In the genomic region with DNA sequence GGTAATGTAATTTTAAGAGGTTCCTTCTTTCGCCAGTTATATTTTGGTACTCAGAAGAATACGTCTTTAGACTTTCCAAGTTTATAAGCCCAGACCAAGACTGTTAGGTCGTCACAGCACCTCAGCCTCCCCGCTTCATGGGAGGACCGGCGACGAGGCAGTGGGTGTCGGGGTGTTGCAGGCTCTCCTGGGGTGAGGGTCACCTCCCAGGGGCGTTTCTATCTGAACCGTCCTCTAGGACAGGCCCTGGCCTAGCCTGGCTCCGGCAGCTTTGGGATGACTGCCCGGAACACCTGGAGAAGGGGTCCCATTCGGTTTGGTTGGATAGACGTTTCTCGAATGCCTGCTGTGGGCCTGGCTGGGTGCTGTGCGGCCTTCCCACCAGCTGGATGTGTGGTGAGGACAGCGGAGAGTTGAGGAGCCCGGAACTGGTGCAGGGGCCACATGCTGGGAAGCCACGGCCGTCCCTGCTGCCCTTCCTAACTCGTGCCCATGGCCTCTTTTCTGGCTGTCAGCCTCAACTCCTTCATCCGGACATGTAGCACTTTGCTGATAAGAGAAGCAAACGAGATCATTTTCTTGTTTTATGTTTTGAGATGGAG, we compare ENCODE assay signal across 9 cellular contexts. TPM values are rescaled to one million over a fixed set of nuclear protein-coding genes. Genes with fewer than 3 reads are reported as not detected.
DNase-seq lines count a peak whose midpoint lies in the region; ATAC-seq and TF ChIP-seq lines count a peak whose summit lies in the region.
"Had no signal": no experiment of that assay in that cellular context is flagged by ENCODE, and none has a peak within 500 bp of the region (broad histone marks: within the 10 kb centered on the region; RNA-seq: fewer than 3 reads in every experiment).

No MANE protein-coding gene starts in this region.

- H3K4me1 Mint-ChIP-seq in central memory CD8-positive, alpha-beta T cell = peaks cover 34% of the 10 kb centered on the region

- TF ChIP-seq CTCF in AG04449 (IDR thresholded peaks at IDR 0.05; ENCODE audit: insufficient read depth, low read length, missing control alignments) (no peak), IMR-90 (conservative IDR thresholded peaks at IDR 0.05; ENCODE audit: low read depth, low read length) (no peak)

- CTCF ChIA-PET in AG04449 (lab: Yijun Ruan, JAX) (no interaction called here), IMR-90 (lab: Yijun Ruan, JAX) (no interaction called here)

- no peak overlapping the region for H3K18ac ChIP-seq in IMR-90 (ENCODE audit: low read depth, low read length)

- peaks cover 4% of the 10 kb centered on the region for H3K4me1 ChIP-seq in IMR-90 (ENCODE audit: control insufficient read depth, insufficient read depth, low read length)
- H3K4me1 ChIP-seq in muscle layer of colon (ENCODE audit: insufficient read depth, low read length) = peaks cover 12% of the 10 kb centered on the region

- peak overlapping the region; percentile 35; the same call in 1 of the 2 replicates for H3K56ac ChIP-seq in IMR-90 (ENCODE audit: extremely low read depth, insufficient read depth, low read length)

- H3K79me1 ChIP-seq in IMR-90 (ENCODE audit: low read depth in 1 of 2, low read length in 2 of 2) = peaks cover 15 to 50% of the 10 kb centered on the region in 2 experiments

- ATAC-seq in IMR-90 (ENCODE audit: low read depth) = no peak
- ATAC-seq in central memory CD8-positive, alpha-beta T cell (replicated peaks; ENCODE audit: extremely low read depth, poor library complexity, severe bottlenecking) = no peak
- ATAC-seq in HG03342 (IDR thresholded peaks at IDR 0.05; ENCODE audit: unreplicated experiment) = no peak

- H3K9me3 ChIP-seq in IMR-90 (ENCODE audit: control insufficient read depth, insufficient read depth, low read length) (no peaks in the 10 kb centered on the region), muscle layer of colon (ENCODE audit: low read length) (no peaks in the 10 kb centered on the region)

- no peak overlapping the region for H3K27ac ChIP-seq in IMR-90 (ENCODE audit: insufficient read depth, low read length)
- H3K27ac ChIP-seq in muscle layer of colon (ENCODE audit: low read depth, low read length) = no peak overlapping the region

- H3K4ac ChIP-seq in IMR-90 (ENCODE audit: low read depth, low read length) = no peak overlapping the region

- no peak overlapping the region for H4K91ac ChIP-seq in IMR-90 (ENCODE audit: insufficient read depth, low read depth, low read length)

- H3K36me3 Mint-ChIP-seq in central memory CD8-positive, alpha-beta T cell (ENCODE audit: insufficient read depth) = peaks cover 4% of the 10 kb centered on the region

- TF ChIP-seq RAD21 in IMR-90 (IDR thresholded peaks at IDR 0.05; ENCODE audit: low read length) = no peak

- peak overlapping the region; percentile 98 for H3K4me2 ChIP-seq in IMR-90 (ENCODE audit: low read depth, low read length)

- no peak overlapping the region for H3K23ac ChIP-seq in IMR-90 (ENCODE audit: low read depth, low read length)

- no TSS peak for BruUV-seq in IMR-90 (replicated peaks; lab: Mats Ljungman, UMichigan)

- DNase-seq in AG04449 (ENCODE audit: low read depth, low spot score) = no peak
- DNase-seq in IMR-90 = no peak
- no peak for DNase-seq in central memory CD8-positive, alpha-beta T cell (ENCODE audit: low spot score in 2 of 2)
- DNase-seq in stimulated activated naive CD4-positive, alpha-beta T cell (lab: John Stamatoyannopoulos, UW) = no peak
- no peak for DNase-seq in DMS 273 (lab: John Stamatoyannopoulos, UW; ENCODE audit: unreplicated experiment)
- no peak for DNase-seq in DMS114 treated with DMSO at 0.1 percent for 48 hours (lab: John Stamatoyannopoulos, UW; ENCODE audit: unreplicated experiment)

- peak overlapping the region; percentile 91 for H3K4me3 ChIP-seq in AG04449 (ENCODE audit: low read depth, low read length)
- peak overlapping the region; percentile 99 for H3K4me3 ChIP-seq in IMR-90 (ENCODE audit: insufficient read depth, low read depth, low read length)
- H3K4me3 ChIP-seq in muscle layer of colon (ENCODE audit: low read depth in 1 of 2, low read length in 2 of 2) = peak overlapping the region; percentile 43 to 52

- no peaks in the 10 kb centered on the region for H3K9me3 Mint-ChIP-seq in central memory CD8-positive, alpha-beta T cell

- H3K36me3 ChIP-seq in IMR-90 (ENCODE audit: control insufficient read depth, insufficient read depth, low read length) (peaks cover 17% of the 10 kb centered on the region; the same call in 1 of the 2 replicates), muscle layer of colon (ENCODE audit: insufficient read depth, low read length) (no peaks in the 10 kb centered on the region)

- peak overlapping the region; percentile 85 for H3K27ac Mint-ChIP-seq in central memory CD8-positive, alpha-beta T cell (ENCODE audit: low read depth)

- no peaks in the 10 kb centered on the region for H3K27me3 Mint-ChIP-seq in central memory CD8-positive, alpha-beta T cell

- no peak overlapping the region for H4K5ac ChIP-seq in IMR-90 (ENCODE audit: low read depth, low read length)

- H3K9ac ChIP-seq in IMR-90 (ENCODE audit: low read depth, low read length) = peak overlapping the region; percentile 94
- peak overlapping the region; percentile 34 for H3K9ac ChIP-seq in muscle layer of colon (ENCODE audit: low read length)

- H4K8ac ChIP-seq in IMR-90 (ENCODE audit: low read depth in 2 of 2, low read length in 2 of 2) = peak overlapping the region in 1 of 2 experiments; percentile 87; a peak in 3 of 4 replicates

- intact Hi-C loops in IMR-90 (cut with micrococcal nuclease) = no loop called here

- POLR2A ChIA-PET in AG04449 (lab: Yijun Ruan, JAX) = no interaction called here
- POLR2A ChIA-PET in IMR-90 (lab: Charles Lee; ENCODE audit: unreplicated experiment) = no interaction called here

- no peaks in the 10 kb centered on the region for H3K9me1 ChIP-seq in IMR-90 (ENCODE audit: insufficient read depth, low read length)

- dilution Hi-C loops in IMR-90 (cut with HindIII; ENCODE audit: low sequenced_read_pairs, unreplicated experiment) = no loop called here

- peaks cover 5% of the 10 kb centered on the region for H3K27me3 ChIP-seq in IMR-90 (ENCODE audit: control insufficient read depth, insufficient read depth, low read length)
- peaks cover 0 to 6% of the 10 kb centered on the region in 2 donors for H3K27me3 ChIP-seq in muscle layer of colon (ENCODE audit: control insufficient read depth in 1 of 2, insufficient read depth in 2 of 2, low read length in 2 of 2)

- H2BK20ac ChIP-seq in IMR-90 (ENCODE audit: low read depth, low read length) = no peak overlapping the region

- peaks cover 47% of the 10 kb centered on the region for H4K20me1 ChIP-seq in IMR-90 (ENCODE audit: insufficient read depth, low read length)

- peak overlapping the region; percentile 40 for H2AK5ac ChIP-seq in IMR-90 (ENCODE audit: low read depth, low read length)

- TF ChIP-seq POLR2A in IMR-90 (IDR thresholded peaks at IDR 0.05; ENCODE audit: low read depth, low read length) = no peak

- peak overlapping the region; percentile 96 for H2AK9ac ChIP-seq in IMR-90 (replicated peaks; ENCODE audit: low read depth, low read length, poor library complexity)

- 33% methylated on average over 5 of the region's 23 CpGs; no CpG with 5 or more reads in 1 of the 2 experiments for WGBS in IMR-90 (ENCODE audit: extremely low coverage in 2 of 2, insufficient read length in 1 of 2), 2 experiments

- H2BK15ac ChIP-seq in IMR-90 (ENCODE audit: low read depth, low read length) = no peak overlapping the region

- H3K4me3 Mint-ChIP-seq in central memory CD8-positive, alpha-beta T cell = peak overlapping the region; percentile 78

- in situ Hi-C loops in IMR-90 (cut with MboI; ENCODE audit: low sequenced_read_pairs) = no loop called here

- peak overlapping the region; percentile 72; the same call in 1 of the 2 replicates for H3K14ac ChIP-seq in IMR-90 (replicated peaks; ENCODE audit: low read depth, low read length)

- H2BK5ac ChIP-seq in IMR-90 (ENCODE audit: low read depth, low read length, poor library complexity, severe bottlenecking) = no peak overlapping the region

- H2AFZ ChIP-seq in IMR-90 (replicated peaks; ENCODE audit: low read length, poor library complexity) = peak overlapping the region; percentile 21

- no peak overlapping the region for H2BK120ac ChIP-seq in IMR-90 (ENCODE audit: low read depth, low read length)

TF ChIP-seq in IMR-90, 13 proteins besides CTCF, POLR2A, EP300 and RAD21:
- no peak for TF ChIP-seq ELK1 (IDR thresholded peaks at IDR 0.05; ENCODE audit: borderline replicate concordance, low read depth, low read length)
- no peak for TF ChIP-seq CEBPB (IDR thresholded peaks at IDR 0.05; ENCODE audit: low read depth, low read length)
- TF ChIP-seq CHD1 (IDR thresholded peaks at IDR 0.05; ENCODE audit: low read depth, low read length) = no peak
- TF ChIP-seq MAFK (IDR thresholded peaks at IDR 0.05; ENCODE audit: low read depth, low read length) = no peak
- TF ChIP-seq SMC3 (IDR thresholded peaks at IDR 0.05; ENCODE audit: low read depth, low read length) = no peak
- no peak for TF ChIP-seq MAZ (IDR thresholded peaks at IDR 0.05; ENCODE audit: borderline replicate concordance, low read depth, low read length)
- TF ChIP-seq RCOR1 (IDR thresholded peaks at IDR 0.05; ENCODE audit: insufficient replicate concordance, low read length) = no peak
- no peak for TF ChIP-seq RFX5 (IDR thresholded peaks at IDR 0.05; ENCODE audit: low read depth, low read length)
- no peak for TF ChIP-seq BHLHE40 (IDR thresholded peaks at IDR 0.05; ENCODE audit: low read depth, low read length)
- no peak for TF ChIP-seq FOS (IDR thresholded peaks at IDR 0.05; ENCODE audit: low read depth, low read length)

RNA-seq across cellular contexts. Expression of gene OSBPL2, which starts 1.1 kb away (rescaled TPM):
- total RNA-seq in IMR-90 (2012; rRNA removed) = 27.6 and 28.6 TPM in 2 replicates
- polyA plus RNA-seq in IMR-90 (2012; rRNA removed) = 17.7 and 19.3 TPM in 2 replicates
- polyA plus RNA-seq in IMR-90 (2012; cell fraction: cytosol; rRNA removed) = 13.1 and 15.2 TPM in 2 replicates
- polyA plus RNA-seq in IMR-90 (2012; cell fraction: nucleus; rRNA removed; ENCODE audit: low replicate concordance) = 36.2 and 68.6 TPM in 2 replicates

RNA-seq across cellular contexts. Expression of gene HRH3, which starts 19.3 kb away (rescaled TPM):
- not detected in 2 replicates for total RNA-seq in IMR-90 (2012; rRNA removed)
- polyA plus RNA-seq in IMR-90 (2012; rRNA removed) = not detected in 2 replicates
- polyA plus RNA-seq in IMR-90 (2012; cell fraction: cytosol; rRNA removed) = not detected in 2 replicates
- polyA plus RNA-seq in IMR-90 (2012; cell fraction: nucleus; rRNA removed; ENCODE audit: low replicate concordance) = not detected in 2 replicates
- total RNA-seq: renal cortical epithelial cell had no signal

RNA-seq across cellular contexts. Expression of gene MTG2, which starts 56.6 kb away (rescaled TPM):
- 11.5 and 12.2 TPM in 2 replicates for total RNA-seq in IMR-90 (2012; rRNA removed)
- polyA plus RNA-seq in IMR-90 (2012; rRNA removed) = 23.9 and 25.2 TPM in 2 replicates
- 21.7 and 23.7 TPM in 2 replicates for polyA plus RNA-seq in IMR-90 (2012; cell fraction: cytosol; rRNA removed)
- 52.1 and 66.5 TPM in 2 replicates for polyA plus RNA-seq in IMR-90 (2012; cell fraction: nucleus; rRNA removed; ENCODE audit: low replicate concordance)

Comparison
In these comparisons a context has a peak if more than half of its experiments do, and no peak if none do; other contexts are left out.
1. H3K4me3 ChIP-seq: peak in every context shown above with its lines; median percentile 99 in IMR-90; 91 in AG04449; 48 in muscle layer of colon.